In genomic region chr18:58034370-58034769, GRCh38 we compare ENCODE assay signal across 2 cellular contexts.
TF ChIP-seq lines count a peak whose summit lies in the region.

No MANE protein-coding gene starts in this region.

TF ChIP-seq in HepG2, 621 proteins besides CTCF, POLR2A, EP300 and RAD21:
- TF ChIP-seq ZNF501 (CRISPR knock-in tag; IDR thresholded peaks at IDR 0.05) (no peak), SMYD3 (CRISPR knock-in tag; IDR thresholded peaks at IDR 0.05) (no peak), FOXK1 (CRISPR knock-in tag; IDR thresholded peaks at IDR 0.05; ENCODE audit: borderline replicate concordance, low read depth) (no peak), MAFK (conservative IDR thresholded peaks at IDR 0.05 in 1 of 2, IDR thresholded peaks at IDR 0.05 in 1 of 2; ENCODE audit: low read length in 2 of 2) (peak; percentile 48 to 72; a peak in 3 of 4 replicates), AGO1 (IDR thresholded peaks at IDR 0.05; ENCODE audit: low read depth, low read length, poor library complexity, severe bottlenecking) (no peak), MTF1 (CRISPR knock-in tag; IDR thresholded peaks at IDR 0.05) (no peak), SMARCC2 (IDR thresholded peaks at IDR 0.05) (no peak), MYPOP (CRISPR knock-in tag; IDR thresholded peaks at IDR 0.05) (no peak), MAFF (IDR thresholded peaks at IDR 0.05; ENCODE audit: low read depth, low read length) (peak; percentile 73; the same call in 1 of the 2 replicates), RBAK (CRISPR knock-in tag; IDR thresholded peaks at IDR 0.05) (no peak), MIXL1 (CRISPR knock-in tag; IDR thresholded peaks at IDR 0.05) (no peak), ZNF10 (CRISPR knock-in tag; IDR thresholded peaks at IDR 0.05; ENCODE audit: borderline replicate concordance, low read depth) (no peak), ZNF382 (CRISPR knock-in tag; IDR thresholded peaks at IDR 0.05; ENCODE audit: borderline replicate concordance) (no peak), ZNF569 (CRISPR knock-in tag; IDR thresholded peaks at IDR 0.05; ENCODE audit: borderline replicate concordance) (no peak), RARG (CRISPR knock-in tag; IDR thresholded peaks at IDR 0.05; ENCODE audit: low read depth) (no peak)
TF ChIP-seq in HepG2: peak in this region for 2.

TF ChIP-seq in IMR-90, 13 proteins besides CTCF, POLR2A, EP300 and RAD21:
- TF ChIP-seq RCOR1 (IDR thresholded peaks at IDR 0.05; ENCODE audit: insufficient replicate concordance, low read length) (no peak), MAFK (IDR thresholded peaks at IDR 0.05; ENCODE audit: low read depth, low read length) (peak; percentile 38)
